In genomic region chr2:126981476-126981875, GRCh38 we compare ENCODE assay signal across 1 cellular context.
TF ChIP-seq lines count a peak whose summit lies in the region.

No MANE protein-coding gene starts in this region.

TF ChIP-seq in HepG2, 621 proteins besides CTCF, POLR2A, EP300 and RAD21 (continued from another document):
- 0 out of 2 replicates have a peak, but pooled peaks have one; percentile 54 for TF ChIP-seq ZNF609 (CRISPR knock-in tag; IDR thresholded peaks at IDR 0.05; ENCODE audit: borderline replicate concordance)
- peak; percentile 63 for TF ChIP-seq ZBTB7B (CRISPR knock-in tag; IDR thresholded peaks at IDR 0.05)
- peak; percentile 79 for TF ChIP-seq SALL1 (CRISPR knock-in tag; IDR thresholded peaks at IDR 0.05)
- TF ChIP-seq AHDC1 (CRISPR knock-in tag; IDR thresholded peaks at IDR 0.05; ENCODE audit: borderline replicate concordance) = peak; percentile 82; the same call in 1 of the 2 replicates
- peak; percentile 50 for TF ChIP-seq TBX2 (CRISPR knock-in tag; IDR thresholded peaks at IDR 0.05; ENCODE audit: borderline replicate concordance)
- TF ChIP-seq, protein P1, sequence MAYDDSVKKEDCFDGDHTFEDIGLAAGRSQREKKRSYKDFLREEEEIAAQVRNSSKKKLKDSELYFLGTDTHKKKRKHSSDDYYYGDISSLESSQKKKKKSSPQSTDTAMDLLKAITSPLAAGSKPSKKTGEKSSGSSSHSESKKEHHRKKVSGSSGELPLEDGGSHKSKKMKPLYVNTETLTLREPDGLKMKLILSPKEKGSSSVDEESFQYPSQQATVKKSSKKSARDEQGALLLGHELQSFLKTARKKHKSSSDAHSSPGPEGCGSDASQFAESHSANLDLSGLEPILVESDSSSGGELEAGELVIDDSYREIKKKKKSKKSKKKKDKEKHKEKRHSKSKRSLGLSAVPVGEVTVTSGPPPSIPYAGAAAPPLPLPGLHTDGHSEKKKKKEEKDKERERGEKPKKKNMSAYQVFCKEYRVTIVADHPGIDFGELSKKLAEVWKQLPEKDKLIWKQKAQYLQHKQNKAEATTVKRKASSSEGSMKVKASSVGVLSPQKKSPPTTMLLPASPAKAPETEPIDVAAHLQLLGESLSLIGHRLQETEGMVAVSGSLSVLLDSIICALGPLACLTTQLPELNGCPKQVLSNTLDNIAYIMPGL (CRISPR knock-in tag; IDR thresholded peaks at IDR 0.05; ENCODE audit: borderline replicate concordance in 1 of 2, low read depth in 1 of 2) = no peak
- TF ChIP-seq GTF3A (CRISPR knock-in tag; conservative IDR thresholded peaks at IDR 0.05) = no peak
- no peak for TF ChIP-seq ZBTB37 (CRISPR knock-in tag; IDR thresholded peaks at IDR 0.05)
- peak; percentile 77 to 80 for TF ChIP-seq MAFK (conservative IDR thresholded peaks at IDR 0.05 in 1 of 2, IDR thresholded peaks at IDR 0.05 in 1 of 2; ENCODE audit: low read length in 2 of 2)
- no peak for TF ChIP-seq ZNF546 (CRISPR knock-in tag; conservative IDR thresholded peaks at IDR 0.05)
- peak; percentile 76 for TF ChIP-seq MAFF (IDR thresholded peaks at IDR 0.05; ENCODE audit: low read depth, low read length)
- no peak for TF ChIP-seq ZNF468 (CRISPR knock-in tag; IDR thresholded peaks at IDR 0.05)
- no peak for TF ChIP-seq FOXP1 (IDR thresholded peaks at IDR 0.05)
- peak; percentile 96 for TF ChIP-seq FOXP1 (CRISPR knock-in tag; IDR thresholded peaks at IDR 0.05)
- 0 out of 2 replicates have a peak, but pooled peaks have one; percentile 21 for TF ChIP-seq ZNF431 (CRISPR knock-in tag; IDR thresholded peaks at IDR 0.05; ENCODE audit: borderline replicate concordance, low read depth)
